23 cellular contexts compared by ENCODE assay signal in genomic region chr10:102600816-102601215, GRCh38. TPM values are rescaled to one million over a fixed set of nuclear protein-coding genes. Genes with fewer than 3 reads are reported as not detected.
DNase-seq lines count a peak whose midpoint lies in the region; ATAC-seq and TF ChIP-seq lines count a peak whose summit lies in the region.
"Had no signal": no experiment of that assay in that cellular context is flagged by ENCODE, and none has a peak within 500 bp of the region (broad histone marks: within the 10 kb centered on the region; RNA-seq: fewer than 3 reads in every experiment).

No MANE protein-coding gene starts in this region.

- H2BK120ac ChIP-seq in trophoblast cell (ENCODE audit: insufficient read depth, low read length, poor library complexity) = no peak overlapping the region

- H3K79me2 ChIP-seq in trophoblast cell (ENCODE audit: control insufficient read depth, insufficient read depth, low read length, poor library complexity) = no peaks in the 10 kb centered on the region

- H3K18ac ChIP-seq in trophoblast cell (ENCODE audit: low read length) = no peak overlapping the region

- no peak overlapping the region for H2AFZ ChIP-seq in trophoblast cell (ENCODE audit: insufficient read depth, low read length, poor library complexity)
- H2AFZ ChIP-seq: GM23248 had no signal

- no peak overlapping the region for H4K91ac ChIP-seq in trophoblast cell (ENCODE audit: low read depth, low read length)

- no peak for TF ChIP-seq POLR2A in gastroesophageal sphincter (IDR thresholded peaks at IDR 0.05)
- TF ChIP-seq POLR2A in transverse colon (IDR thresholded peaks at IDR 0.05) = no peak

- H3K4ac ChIP-seq in trophoblast cell (ENCODE audit: low read depth, low read length) = no peak overlapping the region

- TF ChIP-seq CTCF in heart right ventricle (IDR thresholded peaks at IDR 0.05) (no peak), gastroesophageal sphincter (IDR thresholded peaks at IDR 0.05) (no peak), transverse colon (IDR thresholded peaks at IDR 0.05) (no peak)

- H3K79me1 ChIP-seq in trophoblast cell (ENCODE audit: low read length) = peaks cover 9% of the 10 kb centered on the region

- ATAC-seq in heart right ventricle (no peak), Right ventricle myocardium inferior (no peak), gastroesophageal sphincter (no peak), HG03439 (IDR thresholded peaks at IDR 0.05; ENCODE audit: unreplicated experiment) (no peak)
- ATAC-seq: mucosa of descending colon; sciatic nerve; stimulated activated naive CD8-positive, alpha-beta T cell treated with anti-CD3 and anti-CD28 coated beads, Interleukin-15, Interleukin-2, amounts not matched to agents 100 U/mL and 50 U/mL, for 24 hours had no signal

- 89 to 97% methylated on average over 6 of the region's 6 CpGs for WGBS in heart right ventricle, 2 donors
- whole genome bisulfite sequencing in gastroesophageal sphincter (ENCODE audit: low coverage in 1 of 2), 2 donors = 94% methylated on average over 5 of the region's 6 CpGs; no CpG with 5 or more reads in 1 of the 2 donors
- WGBS in trophoblast cell (ENCODE audit: extremely low coverage, insufficient coverage, insufficient read length) = no CpG with 5 or more reads among the region's 6 CpGs
- 93 to 100% methylated on average over 1 to 6 of the region's 6 CpGs for WGBS in transverse colon (ENCODE audit: low coverage in 1 of 2), 2 donors

- H3K27me3 ChIP-seq in heart right ventricle (no peaks in the 10 kb centered on the region), gastroesophageal sphincter (no peaks in the 10 kb centered on the region), trophoblast cell (ENCODE audit: insufficient read depth, low read length) (no peaks in the 10 kb centered on the region), transverse colon (no peaks in the 10 kb centered on the region)
- no peaks in the 10 kb centered on the region for H3K27me3 ChIP-seq in effector memory CD4-positive, alpha-beta T cell (replicated peaks; ENCODE audit: control insufficient read depth, insufficient read depth, low read length, poor library complexity, severe bottlenecking)
- H3K27me3 ChIP-seq: BE2C had no signal

- peak overlapping the region; percentile 7 for H3K9ac ChIP-seq in trophoblast cell (ENCODE audit: low read length)
- H3K9ac ChIP-seq: GM23248 had no signal

- H3K27ac ChIP-seq in heart right ventricle = peak overlapping the region in 9 of 10 donors; percentile 46 to 93 (median 77)
- peak overlapping the region in 3 of 4 donors; percentile 64 to 69 (median 66) for H3K27ac ChIP-seq in gastroesophageal sphincter
- no peak overlapping the region for H3K27ac ChIP-seq in trophoblast cell (ENCODE audit: low read depth, low read length)
- peak overlapping the region in 3 of 4 donors; percentile 4 to 68 (median 14) for H3K27ac ChIP-seq in transverse colon
- H3K27ac ChIP-seq in effector memory CD4-positive, alpha-beta T cell (ENCODE audit: insufficient read depth, low read length, poor library complexity, severe bottlenecking) = no peak overlapping the region

- no peak overlapping the region for H3K4me2 ChIP-seq in trophoblast cell (ENCODE audit: low read length)

- H4K12ac ChIP-seq in trophoblast cell (ENCODE audit: low read depth, low read length) = no peak overlapping the region

- peaks cover 0 to 87% (median 5%) of the 10 kb centered on the region in 9 donors for H3K36me3 ChIP-seq in heart right ventricle
- peaks cover 0 to 84% of the 10 kb centered on the region in 2 donors for H3K36me3 ChIP-seq in gastroesophageal sphincter
- H3K36me3 ChIP-seq in trophoblast cell (ENCODE audit: control insufficient read depth in 1 of 2, insufficient read depth in 2 of 2, low read length in 2 of 2) = peaks cover 46 to 47% of the 10 kb centered on the region in 2 experiments
- H3K36me3 ChIP-seq in transverse colon = peaks cover 0 to 12% (median 0%) of the 10 kb centered on the region in 4 donors
- peaks cover 52% of the 10 kb centered on the region for H3K36me3 ChIP-seq in effector memory CD4-positive, alpha-beta T cell (ENCODE audit: control insufficient read depth, insufficient read depth, low read length)

- H3K4me1 ChIP-seq in heart right ventricle (peaks cover 25 to 98% (median 91%) of the 10 kb centered on the region in 9 donors), gastroesophageal sphincter (peaks cover 0 to 83% (median 37%) of the 10 kb centered on the region in 3 donors), trophoblast cell (ENCODE audit: control insufficient read depth in 1 of 2, insufficient read depth in 2 of 2, low read length in 2 of 2) (peaks cover 19 to 27% of the 10 kb centered on the region in 2 experiments), transverse colon (peaks cover 4 to 24% (median 12%) of the 10 kb centered on the region in 4 donors)
- no peaks in the 10 kb centered on the region for H3K4me1 ChIP-seq in effector memory CD4-positive, alpha-beta T cell (ENCODE audit: control insufficient read depth, insufficient read depth, low read length, poor library complexity, severe bottlenecking)
- H3K4me1 ChIP-seq: BE2C had no signal

- no peak overlapping the region for H2BK12ac ChIP-seq in trophoblast cell (ENCODE audit: low read length)

- in situ Hi-C loops in transverse colon (cut with MboI; ENCODE audit: low pct_ligation_motif_present in 1 of 4, low pct_unique_long_range_greater_than_20kb in 1 of 4, low sequenced_read_pairs in 3 of 4) = no loop called here

- H2AK5ac ChIP-seq in trophoblast cell (ENCODE audit: low read length) = no peak overlapping the region

- no peak overlapping the region for H3K14ac ChIP-seq in trophoblast cell (ENCODE audit: low read length)

- H3K23ac ChIP-seq in trophoblast cell (ENCODE audit: low read length) = no peak overlapping the region

- no peak overlapping the region for H4K8ac ChIP-seq in trophoblast cell (ENCODE audit: low read depth, low read length)

- H2BK5ac ChIP-seq in trophoblast cell (ENCODE audit: low read depth, low read length, poor library complexity) = no peak overlapping the region

- no peaks in the 10 kb centered on the region for H3K9me3 ChIP-seq in heart right ventricle
- H3K9me3 ChIP-seq in gastroesophageal sphincter = no peaks in the 10 kb centered on the region
- no peaks in the 10 kb centered on the region for H3K9me3 ChIP-seq in trophoblast cell (ENCODE audit: insufficient read depth, low read depth, low read length)
- no peaks in the 10 kb centered on the region for H3K9me3 ChIP-seq in transverse colon
- no peaks in the 10 kb centered on the region for H3K9me3 ChIP-seq in effector memory CD4-positive, alpha-beta T cell (ENCODE audit: control insufficient read depth, low read length)
- H3K9me3 ChIP-seq: BE2C, mucosa of descending colon had no signal

- TF ChIP-seq EP300 in gastroesophageal sphincter (IDR thresholded peaks at IDR 0.05) (no peak), transverse colon (IDR thresholded peaks at IDR 0.05; ENCODE audit: low read depth) (no peak)

- H3K4me3 ChIP-seq in heart right ventricle = no peak overlapping the region
- no peak overlapping the region for H3K4me3 ChIP-seq in gastroesophageal sphincter
- no peak overlapping the region for H3K4me3 ChIP-seq in trophoblast cell (ENCODE audit: low read depth, low read length)
- no peak overlapping the region for H3K4me3 ChIP-seq in transverse colon
- H3K4me3 ChIP-seq in effector memory CD4-positive, alpha-beta T cell (ENCODE audit: insufficient read depth, low read depth, low read length, poor library complexity, severe bottlenecking) = no peak overlapping the region
- H3K4me3 ChIP-seq: GM23248, mucosa of descending colon had no signal

- intact Hi-C loops in heart right ventricle (cut with DNase I) = loop anchor here in 1 of 10 donors (5.0 kb wide), 1 partner anchor 36 kb away; no protein-coding TSS in a partner anchor
- intact Hi-C loops in Right ventricle myocardium inferior (cut with DNase I) = no loop called here
- intact Hi-C loops in transverse colon (cut with DNase I; ENCODE audit: low total_unique reads) = no loop called here

- no peak for DNase-seq in heart right ventricle
- no peak for DNase-seq in Right ventricle myocardium inferior (ENCODE audit: missing footprints)
- no peak for DNase-seq in trophoblast cell
- DNase-seq in transverse colon = no peak
- no peak for DNase-seq in effector memory CD4-positive, alpha-beta T cell
- DNase-seq in NCI-H1092 treated with DMSO at 0.1 percent for 48 hours (lab: John Stamatoyannopoulos, UW) = no peak
- DNase-seq: activated CD4-positive, alpha-beta T cell treated with anti-CD3 and anti-CD28 coated beads for 48 hours; activated CD8-positive, alpha-beta memory T cell treated with anti-CD3 and anti-CD28 coated beads, Interleukin-2, amount 50 U/mL, for 48 hours; activated gamma-delta T cell; BE2C; Calu3; endodermal cell; GM23248; mucosa of descending colon; NCI-H1048; NCI-H2029 treated with DMSO at 0.1 percent for 48 hours; NCI-H446; nucleus accumbens; stimulated activated CD4-positive, alpha-beta T cell treated with anti-CD3 and anti-CD28 coated beads, Interleukin-2, amount 100 ng/mL, for 24 hours; stimulated activated naive CD8-positive, alpha-beta T cell treated with anti-CD3 and anti-CD28 coated beads, Interleukin-15, Interleukin-2, amounts not matched to agents 100 U/mL and 50 U/mL, for 24 hours had no signal

RNA-seq across cellular contexts. Expression of gene TRIM8, which starts 43.5 kb away (rescaled TPM):
- total RNA-seq in heart right ventricle (100 to 1,000 TPM in 4 of 10 donors, 10 to 100 TPM in 6; 82.6 to 147 (median 90.4) TPM), Right ventricle myocardium inferior (109 TPM), gastroesophageal sphincter (100 to 1,000 TPM in 3 of 4 donors, 10 to 100 TPM in 1; 96.7 to 171 (median 131) TPM), transverse colon (100 to 1,000 TPM in 1 of 4 donors, 10 to 100 TPM in 3; 59.1 to 108 (median 66.8) TPM)
- polyA plus RNA-seq in heart right ventricle = 10 to 100 TPM; 27.9 to 67.0 TPM
- polyA plus RNA-seq in trophoblast cell (2013) = 36.7 and 37.2 TPM in 2 replicates

Comparison
In these comparisons a context has a peak if more than half of its experiments do, and no peak if none do; other contexts are left out.
1. H3K27ac ChIP-seq: peak in heart right ventricle (9 of 10), gastroesophageal sphincter (3 of 4) and transverse colon (3 of 4); none in trophoblast cell (single experiment) and effector memory CD4-positive, alpha-beta T cell (single experiment).